In the genomic region with DNA sequence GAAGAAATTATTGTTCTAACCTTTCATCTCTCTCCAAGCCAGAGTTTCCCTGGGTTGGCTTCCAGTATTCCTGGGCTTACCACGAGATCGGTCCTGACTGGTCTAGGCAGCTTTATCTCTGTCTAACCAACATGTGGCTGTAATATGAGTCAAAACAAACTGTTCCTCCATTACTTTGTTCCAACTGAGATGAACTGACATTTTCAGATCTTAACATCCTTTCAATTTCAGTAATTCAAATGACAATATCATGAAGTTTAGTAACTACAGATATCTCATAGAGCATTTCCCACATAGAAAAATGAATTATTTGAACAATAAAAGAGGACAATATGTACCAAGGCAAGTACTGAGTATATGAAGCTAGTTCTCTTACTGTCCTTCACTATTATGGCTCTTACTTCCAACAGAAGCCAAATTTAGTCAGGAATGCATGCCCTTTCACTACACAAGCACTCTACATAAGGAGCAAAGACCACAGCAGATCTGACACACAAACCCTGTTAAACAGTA, we compare ENCODE assay signal across 8 cellular contexts. TPM values are rescaled to one million over a fixed set of nuclear protein-coding genes. Genes with fewer than 3 reads are reported as not detected.
DNase-seq lines count a peak whose midpoint lies in the region; ATAC-seq and TF ChIP-seq lines count a peak whose summit lies in the region.

No MANE protein-coding gene starts in this region.

- ATAC-seq in Panc1 (peak; percentile 58; the same call in 1 of the 2 replicates), HG03571 (IDR thresholded peaks at IDR 0.05; ENCODE audit: unreplicated experiment) (no peak), GM19395 (IDR thresholded peaks at IDR 0.05; ENCODE audit: unreplicated experiment) (no peak), GM18909 (IDR thresholded peaks at IDR 0.05; ENCODE audit: poor library complexity, unreplicated experiment) (no peak)

- in situ Hi-C loops in Panc1 (cut with HindIII; ENCODE audit: low pct_unique_long_range_greater_than_20kb, low sequenced_read_pairs) (no loop called here), ACHN (cut with HindIII; ENCODE audit: low pct_ligation_motif_present, low pct_unique_long_range_greater_than_20kb, low sequenced_read_pairs) (no loop called here)

- H4K20me1 ChIP-seq in smooth muscle cell (ENCODE audit: low read depth): peaks cover 16% of the 10 kb centered on the region

- H2AFZ ChIP-seq in smooth muscle cell (ENCODE audit: low read depth): no peak overlapping the region

- H3K27ac ChIP-seq in HEK293 (ENCODE audit: extremely low read depth, low read depth, low read length): no peak overlapping the region
- no peak overlapping the region for H3K27ac ChIP-seq in Panc1 (ENCODE audit: low read length)
- H3K27ac ChIP-seq in smooth muscle cell (ENCODE audit: low read depth): peak overlapping the region; percentile 12

- H3K27me3 ChIP-seq in Panc1 (ENCODE audit: control insufficient read depth, insufficient read depth, low read length) (no peaks in the 10 kb centered on the region), smooth muscle cell (ENCODE audit: low read depth) (no peaks in the 10 kb centered on the region)

- WGBS in smooth muscle cell (ENCODE audit: low lambda C conversion rate): 20% methylated on average over 2 of the region's 2 CpGs

- peaks cover 7% of the 10 kb centered on the region for H3F3A ChIP-seq in smooth muscle cell (ENCODE audit: low read depth)

- H3K36me3 ChIP-seq in HEK293 (ENCODE audit: control insufficient read depth in 2 of 2, insufficient read depth in 1 of 2, low read length in 2 of 2) (peaks cover 0 to 9% of the 10 kb centered on the region in 2 experiments; a peak in 2 of 3 replicates), Panc1 (ENCODE audit: control insufficient read depth, insufficient read depth, low read length) (no peaks in the 10 kb centered on the region), smooth muscle cell (ENCODE audit: low read depth) (peaks cover 6% of the 10 kb centered on the region)

- no peaks in the 10 kb centered on the region for H3K9me3 ChIP-seq in HEK293 (ENCODE audit: control insufficient read depth, insufficient read depth, low read depth, low read length)
- H3K9me3 ChIP-seq in Panc1 (ENCODE audit: control insufficient read depth, insufficient read depth, low read depth, low read length): no peaks in the 10 kb centered on the region
- no peaks in the 10 kb centered on the region for H3K9me3 ChIP-seq in smooth muscle cell (replicated peaks; ENCODE audit: low read depth)

- H3K79me2 ChIP-seq in smooth muscle cell (ENCODE audit: low read depth): peaks cover 10% of the 10 kb centered on the region

- DNase-seq in Panc1 (ENCODE audit: low read depth, low spot score): no peak
- DNase-seq in fibroblast of the aortic adventitia (ENCODE audit: low read depth): peak; percentile 90
- no peak for DNase-seq in smooth muscle cell (lab: John Stamatoyannopoulos, UW; ENCODE audit: unreplicated experiment)
- DNase-seq in ACHN: no peak

- BruUV-seq in Panc1 (replicated peaks; lab: Mats Ljungman, UMichigan): no TSS peak

- intact Hi-C loops in Panc1 (cut with micrococcal nuclease; ENCODE audit: unreplicated experiment): no loop called here

- H3K4me1 ChIP-seq in HEK293 (ENCODE audit: control insufficient read depth, insufficient read depth, low read length) (peaks cover 3% of the 10 kb centered on the region; the same call in 1 of the 2 replicates), Panc1 (ENCODE audit: control insufficient read depth, insufficient read depth, low read length) (peaks cover 5% of the 10 kb centered on the region; the same call in 1 of the 2 replicates), smooth muscle cell (ENCODE audit: low read depth) (peaks cover 8% of the 10 kb centered on the region)

- no peak overlapping the region for H3K4me3 ChIP-seq in HEK293 (ENCODE audit: low read depth, low read length)
- H3K4me3 ChIP-seq in Panc1 (ENCODE audit: low read depth in 2 of 2, low read length in 2 of 2): no peak overlapping the region
- H3K4me3 ChIP-seq in fibroblast of the aortic adventitia (ENCODE audit: low read depth, low read length): no peak overlapping the region
- H3K4me3 ChIP-seq in smooth muscle cell: no peak overlapping the region

- peak overlapping the region; percentile 44 for H3K4me2 ChIP-seq in smooth muscle cell

- TF ChIP-seq CTCF in HEK293 (tag by site-specific recombination; IDR thresholded peaks at IDR 0.05) (no peak), Panc1 (IDR thresholded peaks at IDR 0.05) (no peak), fibroblast of the aortic adventitia (IDR thresholded peaks at IDR 0.05; ENCODE audit: insufficient read depth, low read length) (no peak), smooth muscle cell (IDR thresholded peaks at IDR 0.05; ENCODE audit: borderline replicate concordance, insufficient read depth, poor library complexity, severe bottlenecking) (no peak)

- POLR2A ChIA-PET in HEK293 (lab: Yijun Ruan, JAX) (interaction anchor here (0.8 to 1.2 kb wide), 2 partner anchors 14 to 44 kb away, joined by 3 to 4 read pairs; partner anchors contain the start of gene HAT1), Panc1 (lab: Charles Lee) (no interaction called here)

- CTCF ChIA-PET in HEK293 (lab: Yijun Ruan, JAX): no interaction called here
- CTCF ChIA-PET in Panc1 (lab: Charles Lee): no interaction called here

- no peak overlapping the region for H3K9ac ChIP-seq in smooth muscle cell (ENCODE audit: low read depth)

TF ChIP-seq in HEK293, 187 proteins besides CTCF, POLR2A, EP300 and RAD21:
- peak; percentile 62; the same call in 1 of the 2 replicates for TF ChIP-seq ZNF549 (tag by site-specific recombination; IDR thresholded peaks at IDR 0.05)
- TF ChIP-seq TRIM28 (IDR thresholded peaks at IDR 0.05; ENCODE audit: borderline replicate concordance, low read length): peak; percentile 72; the same call in 1 of the 2 replicates
- 0 out of 2 replicates have a peak, but pooled peaks have one; percentile 22 for TF ChIP-seq OSR2 (tag by site-specific recombination; IDR thresholded peaks at IDR 0.05)
- TF ChIP-seq ZNF600 (tag by site-specific recombination; IDR thresholded peaks at IDR 0.05): peak; percentile 88
- peak; percentile 25; the same call in 1 of the 2 replicates for TF ChIP-seq ZBTB17 (tag by site-specific recombination; IDR thresholded peaks at IDR 0.05)
- TF ChIP-seq, protein P1, sequence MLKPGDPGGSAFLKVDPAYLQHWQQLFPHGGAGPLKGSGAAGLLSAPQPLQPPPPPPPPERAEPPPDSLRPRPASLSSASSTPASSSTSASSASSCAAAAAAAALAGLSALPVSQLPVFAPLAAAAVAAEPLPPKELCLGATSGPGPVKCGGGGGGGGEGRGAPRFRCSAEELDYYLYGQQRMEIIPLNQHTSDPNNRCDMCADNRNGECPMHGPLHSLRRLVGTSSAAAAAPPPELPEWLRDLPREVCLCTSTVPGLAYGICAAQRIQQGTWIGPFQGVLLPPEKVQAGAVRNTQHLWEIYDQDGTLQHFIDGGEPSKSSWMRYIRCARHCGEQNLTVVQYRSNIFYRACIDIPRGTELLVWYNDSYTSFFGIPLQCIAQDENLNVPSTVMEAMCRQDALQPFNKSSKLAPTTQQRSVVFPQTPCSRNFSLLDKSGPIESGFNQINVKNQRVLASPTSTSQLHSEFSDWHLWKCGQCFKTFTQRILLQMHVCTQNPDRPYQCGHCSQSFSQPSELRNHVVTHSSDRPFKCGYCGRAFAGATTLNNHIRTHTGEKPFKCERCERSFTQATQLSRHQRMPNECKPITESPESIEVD (tag by site-specific recombination; IDR thresholded peaks at IDR 0.05): peak; percentile 75
- peak; percentile 47; the same call in 1 of the 2 replicates for TF ChIP-seq PRDM1 (tag by site-specific recombination; IDR thresholded peaks at IDR 0.05)
- peak; percentile 86 for TF ChIP-seq SCRT2 (tag by site-specific recombination; IDR thresholded peaks at IDR 0.05)
- no peak for TF ChIP-seq SP2 (tag by site-specific recombination; IDR thresholded peaks at IDR 0.05)
- no peak for TF ChIP-seq ZNF175 (tag by site-specific recombination; IDR thresholded peaks at IDR 0.05)

RNA-seq across cellular contexts. Expression of gene SLC25A12, which starts 15.5 kb away (rescaled TPM):
- total RNA-seq in Panc1 (2021; ENCODE audit: unreplicated experiment): 17.8 TPM
- polyA plus RNA-seq in Panc1 (2012; ENCODE audit: insufficient read length): 9.0 TPM
- total RNA-seq in fibroblast of the aortic adventitia (ENCODE audit: low replicate concordance): 17.1 and 23.0 TPM in 2 replicates
- total RNA-seq in smooth muscle cell: 22.3 and 22.4 TPM in 2 replicates
- 10.5 and 11.2 TPM in 2 replicates for polyA plus RNA-seq in smooth muscle cell

RNA-seq across cellular contexts. Expression of gene HAT1, which starts 43.7 kb away (rescaled TPM):
- 74.7 TPM for total RNA-seq in Panc1 (2021; ENCODE audit: unreplicated experiment)
- 31.1 TPM for polyA plus RNA-seq in Panc1 (2012; ENCODE audit: insufficient read length)
- total RNA-seq in fibroblast of the aortic adventitia (ENCODE audit: low replicate concordance): 42.0 and 81.4 TPM in 2 replicates
- total RNA-seq in smooth muscle cell: 46.7 and 65.7 TPM in 2 replicates
- polyA plus RNA-seq in smooth muscle cell: 56.6 and 59.1 TPM in 2 replicates
